13 cellular contexts compared by ENCODE assay signal in genomic region chr5:35518104-35518503, GRCh38.
A peak's percentile ranks its signal among the peaks of the same experiment; 100 is the strongest.
DNase-seq lines count a peak whose midpoint lies in the region; ATAC-seq and TF ChIP-seq lines count a peak whose summit lies in the region.
"Had no signal": no experiment of that assay in that cellular context is flagged by ENCODE, and none has a peak within 500 bp of the region (broad histone marks: within the 10 kb centered on the region; RNA-seq: fewer than 3 reads in every experiment).

No MANE protein-coding gene starts in this region.

- no peaks in the 10 kb centered on the region for H3K4me1 ChIP-seq in left lung
- H3K4me1 ChIP-seq: foreskin keratinocyte, SJSA1 had no signal

- H3K9me3 Mint-ChIP-seq in mesothelial cell of epicardium (peaks cover 9% of the 10 kb centered on the region), Calu3 (ENCODE audit: low read depth, unreplicated experiment) (peaks cover 5% of the 10 kb centered on the region)

- no TSS peak for BruUV-seq in Calu3 (replicated peaks; lab: Mats Ljungman, UMichigan)

- no peak overlapping the region for H3K4me3 ChIP-seq in left lung
- H3K4me3 ChIP-seq: SJSA1 had no signal

- intact Hi-C loops in left lung (cut with DNase I) (no loop called here), Calu3 (cut with micrococcal nuclease; ENCODE audit: unreplicated experiment) (no loop called here)

- CTCF ChIA-PET in Calu3 (lab: Charles Lee), result no interaction called here

- peak; percentile 100 for ATAC-seq in GM18907 (IDR thresholded peaks at IDR 0.05; ENCODE audit: unreplicated experiment)
- ATAC-seq in HG02588 (IDR thresholded peaks at IDR 0.05; ENCODE audit: unreplicated experiment), result peak; percentile 100
- peak; percentile 98 for ATAC-seq in HG03469 (IDR thresholded peaks at IDR 0.05; ENCODE audit: unreplicated experiment)
- peak; percentile 52 for ATAC-seq in left lung
- ATAC-seq: foreskin keratinocyte; stimulated activated naive CD8-positive, alpha-beta T cell treated with anti-CD3 and anti-CD28 coated beads, Interleukin-15, amount 100 ng/mL, for 72 hours had no signal

- peaks cover 0 to 8% of the 10 kb centered on the region in 2 donors for H3K9me3 ChIP-seq in left lung
- H3K9me3 ChIP-seq: SJSA1 had no signal

- no peaks in the 10 kb centered on the region for H3K4me1 Mint-ChIP-seq in mesothelial cell of epicardium
- no peaks in the 10 kb centered on the region for H3K4me1 Mint-ChIP-seq in Calu3 (ENCODE audit: low read depth, unreplicated experiment)
- H3K4me1 Mint-ChIP-seq: stimulated activated naive CD8-positive, alpha-beta T cell treated with anti-CD3 and anti-CD28 coated beads, Interleukin-15, amount 100 ng/mL, for 72 hours had no signal

- DNase-seq in left lung (peak in 1 of 2 donors; percentile 39), cerebellar nuclear complex (lab: John Stamatoyannopoulos, UW) (no peak), mesothelial cell of epicardium (ENCODE audit: low spot score in 2 of 2, unreplicated experiment in 2 of 2) (no peak), COR-L47 (lab: John Stamatoyannopoulos, UW) (no peak), Calu3 (no peak)
- DNase-seq: brain microvascular endothelial cell; foreskin keratinocyte; NCI-H1092; stimulated activated naive CD8-positive, alpha-beta T cell treated with anti-CD3 and anti-CD28 coated beads, Interleukin-15, amount 100 ng/mL, for 72 hours had no signal

- TF ChIP-seq CTCF in left lung (IDR thresholded peaks at IDR 0.05) (no peak), mesothelial cell of epicardium (IDR thresholded peaks at IDR 0.05; ENCODE audit: unreplicated experiment) (no peak), Calu3 (IDR thresholded peaks at IDR 0.05; ENCODE audit: unreplicated experiment) (no peak)

- no peaks in the 10 kb centered on the region for H3K27me3 ChIP-seq in left lung
- H3K27me3 ChIP-seq: brain microvascular endothelial cell, foreskin keratinocyte, SJSA1 had no signal

- no peaks in the 10 kb centered on the region for H3K36me3 ChIP-seq in left lung
- H3K36me3 ChIP-seq: brain microvascular endothelial cell, SJSA1 had no signal

- H3K36me3 Mint-ChIP-seq in mesothelial cell of epicardium, result no peaks in the 10 kb centered on the region
- H3K36me3 Mint-ChIP-seq in Calu3 (ENCODE audit: insufficient read depth, unreplicated experiment), result no peaks in the 10 kb centered on the region

- H3K27ac ChIP-seq in left lung, result no peak overlapping the region
- H3K27ac ChIP-seq: brain microvascular endothelial cell, foreskin keratinocyte, SJSA1 had no signal

- H3K4me3 Mint-ChIP-seq in mesothelial cell of epicardium (no peak overlapping the region), Calu3 (ENCODE audit: low read depth, unreplicated experiment) (no peak overlapping the region)
- H3K4me3 Mint-ChIP-seq: stimulated activated naive CD8-positive, alpha-beta T cell treated with anti-CD3 and anti-CD28 coated beads, Interleukin-15, amount 100 ng/mL, for 72 hours had no signal

- peaks cover 3% of the 10 kb centered on the region for H3K27me3 Mint-ChIP-seq in mesothelial cell of epicardium (ENCODE audit: low read depth)
- no peaks in the 10 kb centered on the region for H3K27me3 Mint-ChIP-seq in Calu3 (ENCODE audit: unreplicated experiment)

- no peak overlapping the region for H3K27ac Mint-ChIP-seq in mesothelial cell of epicardium
- no peak overlapping the region for H3K27ac Mint-ChIP-seq in Calu3 (ENCODE audit: unreplicated experiment)
- H3K27ac Mint-ChIP-seq: stimulated activated naive CD8-positive, alpha-beta T cell treated with anti-CD3 and anti-CD28 coated beads, Interleukin-15, amount 100 ng/mL, for 72 hours had no signal
